In genomic region chr2:185757356-185757755, GRCh38 we compare ENCODE assay signal across 27 cellular contexts. TPM values are rescaled to one million over a fixed set of nuclear protein-coding genes. Genes with fewer than 3 reads are reported as not detected.
DNase-seq lines count a peak whose midpoint lies in the region; ATAC-seq, FAIRE-seq and TF ChIP-seq lines count a peak whose summit lies in the region.
"Had no signal": no experiment of that assay in that cellular context is flagged by ENCODE, and none has a peak within 500 bp of the region (broad histone marks: within the 10 kb centered on the region; RNA-seq: fewer than 3 reads in every experiment).

No MANE protein-coding gene starts in this region.

- H3K18ac ChIP-seq in IMR-90 (ENCODE audit: low read depth, low read length): no peak overlapping the region
- H3K18ac ChIP-seq in mesendoderm (ENCODE audit: low read length): no peak overlapping the region

- no peaks in the 10 kb centered on the region for H4K20me1 ChIP-seq in IMR-90 (ENCODE audit: insufficient read depth, low read length)
- no peaks in the 10 kb centered on the region for H4K20me1 ChIP-seq in GM12878 (ENCODE audit: control insufficient read depth, insufficient read depth)

- H3K4me3 ChIP-seq in IMR-90 (ENCODE audit: insufficient read depth, low read depth, low read length): no peak overlapping the region
- H3K4me3 ChIP-seq in GM12878: no peak overlapping the region
- H3K4me3 ChIP-seq in fibroblast of the aortic adventitia (ENCODE audit: low read depth, low read length): no peak overlapping the region
- H3K4me3 ChIP-seq in tibial artery: no peak overlapping the region
- H3K4me3 ChIP-seq in vagina: no peak overlapping the region
- H3K4me3 ChIP-seq in mesendoderm (ENCODE audit: low read length): no peak overlapping the region
- H3K4me3 ChIP-seq: left ventricle myocardium inferior, neural progenitor cell, right atrium auricular region, SJSA1 had no signal

- no peak overlapping the region for H2BK5ac ChIP-seq in IMR-90 (ENCODE audit: low read depth, low read length, poor library complexity, severe bottlenecking)
- no peak overlapping the region for H2BK5ac ChIP-seq in mesendoderm (ENCODE audit: low read length)

- H3K9ac ChIP-seq in IMR-90 (ENCODE audit: low read depth, low read length) (no peak overlapping the region), GM12878 (ENCODE audit: control insufficient read depth, insufficient read depth, low read length) (no peak overlapping the region), mesendoderm (ENCODE audit: low read length) (no peak overlapping the region)
- H3K9ac ChIP-seq: neural progenitor cell had no signal

- no peak for ATAC-seq in IMR-90 (ENCODE audit: low read depth)
- peak; percentile 60 for ATAC-seq in GM12878

- RAD21 ChIA-PET in GM12878 (lab: Charles Lee; ENCODE audit: unreplicated experiment): no interaction called here

- no peak for TF ChIP-seq POLR2A in IMR-90 (IDR thresholded peaks at IDR 0.05; ENCODE audit: low read depth, low read length)
- TF ChIP-seq POLR2A in GM12878 (IDR thresholded peaks at IDR 0.05; ENCODE audit: low read depth, low read length): no peak
- TF ChIP-seq POLR2A in vagina (IDR thresholded peaks at IDR 0.05): no peak

- no peaks in the 10 kb centered on the region for H3K9me3 ChIP-seq in IMR-90 (ENCODE audit: control insufficient read depth, insufficient read depth, low read length)
- H3K9me3 ChIP-seq in GM12878 (replicated peaks; ENCODE audit: control insufficient read depth, insufficient read depth, low read length): no peaks in the 10 kb centered on the region
- no peaks in the 10 kb centered on the region for H3K9me3 ChIP-seq in tibial artery
- no peaks in the 10 kb centered on the region for H3K9me3 ChIP-seq in vagina
- H3K9me3 ChIP-seq: left ventricle myocardium inferior, right atrium auricular region, SJSA1 had no signal

- H2BK20ac ChIP-seq in IMR-90 (ENCODE audit: low read depth, low read length): no peak overlapping the region

- TF ChIP-seq CTCF in IMR-90 (conservative IDR thresholded peaks at IDR 0.05; ENCODE audit: low read depth, low read length) (no peak), GM12878 (IDR thresholded peaks at IDR 0.05 in 2 of 3, conservative IDR thresholded peaks at IDR 0.05 in 1 of 3; ENCODE audit: control insufficient read depth in 2 of 3, extremely low read depth in 1 of 3, insufficient read depth in 1 of 3, low read depth in 3 of 3, low read length in 3 of 3) (no peak), fibroblast of the aortic adventitia (IDR thresholded peaks at IDR 0.05; ENCODE audit: insufficient read depth, low read length) (no peak), tibial artery (IDR thresholded peaks at IDR 0.05) (no peak), vagina (IDR thresholded peaks at IDR 0.05) (no peak)

- H4K5ac ChIP-seq in IMR-90 (ENCODE audit: low read depth, low read length) (no peak overlapping the region), mesendoderm (ENCODE audit: low read length) (no peak overlapping the region)

- H3K23ac ChIP-seq in IMR-90 (ENCODE audit: low read depth, low read length) (no peak overlapping the region), mesendoderm (ENCODE audit: low read length) (no peak overlapping the region)

- no peak overlapping the region for H3K56ac ChIP-seq in IMR-90 (ENCODE audit: extremely low read depth, insufficient read depth, low read length)
- no peak overlapping the region for H3K56ac ChIP-seq in mesendoderm (ENCODE audit: low read length)

- BruUV-seq in IMR-90 (replicated peaks; lab: Mats Ljungman, UMichigan): no TSS peak
- BruUV-seq in GM12878 (replicated peaks; lab: Mats Ljungman, UMichigan): no TSS peak

- H2AFZ ChIP-seq in IMR-90 (replicated peaks; ENCODE audit: low read length, poor library complexity): no peak overlapping the region
- H2AFZ ChIP-seq in GM12878 (ENCODE audit: control insufficient read depth, low read depth, low read length): no peak overlapping the region
- H2AFZ ChIP-seq: neural progenitor cell had no signal

- H3K79me2 ChIP-seq in GM12878 (ENCODE audit: control insufficient read depth, insufficient read depth, low read length) (no peaks in the 10 kb centered on the region), mesendoderm (ENCODE audit: control insufficient read depth, insufficient read depth, low read length) (no peaks in the 10 kb centered on the region)

- SMC1A ChIA-PET in GM12878 (lab: Charles Lee; ENCODE audit: uncharacterized antibody, unreplicated experiment): no interaction called here

- TF ChIP-seq EP300 in GM12878 (IDR thresholded peaks at IDR 0.05; ENCODE audit: borderline replicate concordance in 1 of 2, control insufficient read depth in 1 of 2, low read depth in 2 of 2, low read length in 2 of 2): no peak

- H3K4me1 ChIP-seq in IMR-90 (ENCODE audit: control insufficient read depth, insufficient read depth, low read length) (no peaks in the 10 kb centered on the region), GM12878 (ENCODE audit: control insufficient read depth, insufficient read depth, low read length) (no peaks in the 10 kb centered on the region), tibial artery (no peaks in the 10 kb centered on the region), vagina (no peaks in the 10 kb centered on the region), mesendoderm (ENCODE audit: control insufficient read depth, low read depth, low read length) (no peaks in the 10 kb centered on the region)
- H3K4me1 ChIP-seq: left ventricle myocardium inferior, neural progenitor cell, right atrium auricular region, SJSA1 had no signal

- H3K14ac ChIP-seq in IMR-90 (replicated peaks; ENCODE audit: low read depth, low read length): no peak overlapping the region

- H4K8ac ChIP-seq in IMR-90 (ENCODE audit: low read depth in 2 of 2, low read length in 2 of 2) (no peak overlapping the region), mesendoderm (ENCODE audit: low read depth, low read length) (no peak overlapping the region)

- H3K4ac ChIP-seq in IMR-90 (ENCODE audit: low read depth, low read length): no peak overlapping the region
- no peak overlapping the region for H3K4ac ChIP-seq in mesendoderm (ENCODE audit: low read depth, low read length)

- no peak for TF ChIP-seq RAD21 in IMR-90 (IDR thresholded peaks at IDR 0.05; ENCODE audit: low read length)
- TF ChIP-seq RAD21 in GM12878 (IDR thresholded peaks at IDR 0.05; ENCODE audit: insufficient read depth, low read depth, low read length): no peak

- no peaks in the 10 kb centered on the region for H3K9me1 ChIP-seq in IMR-90 (ENCODE audit: insufficient read depth, low read length)

- no peak for FAIRE-seq in GM12878 (lab: Jason Lieb, UNC)
- FAIRE-seq: GM12892, islet of Langerhans had no signal

- H3K4me2 ChIP-seq in IMR-90 (ENCODE audit: low read depth, low read length) (no peak overlapping the region), GM12878 (ENCODE audit: control insufficient read depth, insufficient read depth) (no peak overlapping the region), mesendoderm (ENCODE audit: low read length) (no peak overlapping the region)
- H3K4me2 ChIP-seq: neural progenitor cell had no signal

- H2BK120ac ChIP-seq in IMR-90 (ENCODE audit: low read depth, low read length) (no peak overlapping the region), mesendoderm (ENCODE audit: low read depth, low read length) (no peak overlapping the region)

- CTCF ChIA-PET in IMR-90 (lab: Yijun Ruan, JAX): no interaction called here
- CTCF ChIA-PET in GM12878 (lab: Yijun Ruan, JAX): no interaction called here

- POLR2A ChIA-PET in IMR-90 (lab: Charles Lee; ENCODE audit: unreplicated experiment): no interaction called here
- POLR2A ChIA-PET in GM12878 (lab: Charles Lee): interaction anchor here (0.6 kb wide), 1 partner anchor 392 kb away, joined by 6 read pairs; no protein-coding TSS in a partner anchor

- no peak overlapping the region for H3K27ac ChIP-seq in IMR-90 (ENCODE audit: insufficient read depth, low read length)
- H3K27ac ChIP-seq in GM12878 (ENCODE audit: control insufficient read depth, insufficient read depth): no peak overlapping the region
- H3K27ac ChIP-seq in tibial artery: no peak overlapping the region
- H3K27ac ChIP-seq in vagina: no peak overlapping the region
- H3K27ac ChIP-seq in mesendoderm (ENCODE audit: low read depth, low read length): no peak overlapping the region
- H3K27ac ChIP-seq: left ventricle myocardium inferior, neural progenitor cell, right atrium auricular region, RWPE1, SJSA1 had no signal

- H3K79me1 ChIP-seq in IMR-90 (ENCODE audit: low read depth in 1 of 2, low read length in 2 of 2): no peaks in the 10 kb centered on the region
- H3K79me1 ChIP-seq in mesendoderm (ENCODE audit: low read length): no peaks in the 10 kb centered on the region

- no peak overlapping the region for H2AK9ac ChIP-seq in IMR-90 (replicated peaks; ENCODE audit: low read depth, low read length, poor library complexity)

- no peak overlapping the region for H2AK5ac ChIP-seq in IMR-90 (ENCODE audit: low read depth, low read length)
- no peak overlapping the region for H2AK5ac ChIP-seq in mesendoderm (ENCODE audit: low read length)

- H2BK15ac ChIP-seq in IMR-90 (ENCODE audit: low read depth, low read length) (no peak overlapping the region), mesendoderm (replicated peaks; ENCODE audit: low read depth) (no peak overlapping the region)

- H3K27me3 ChIP-seq in IMR-90 (ENCODE audit: control insufficient read depth, insufficient read depth, low read length): no peaks in the 10 kb centered on the region
- no peaks in the 10 kb centered on the region for H3K27me3 ChIP-seq in GM12878 (replicated peaks in 1 of 2; ENCODE audit: control insufficient read depth in 2 of 2, insufficient read depth in 2 of 2, low read length in 1 of 2)
- no peaks in the 10 kb centered on the region for H3K27me3 ChIP-seq in tibial artery
- no peaks in the 10 kb centered on the region for H3K27me3 ChIP-seq in vagina
- no peaks in the 10 kb centered on the region for H3K27me3 ChIP-seq in mesendoderm (ENCODE audit: insufficient read depth, low read length, poor library complexity)
- H3K27me3 ChIP-seq: neural progenitor cell, right atrium auricular region, SJSA1 had no signal

- dilution Hi-C loops in IMR-90 (cut with HindIII; ENCODE audit: low sequenced_read_pairs, unreplicated experiment): no loop called here

- intact Hi-C loops in IMR-90 (cut with micrococcal nuclease) (no loop called here), GM12878 (cut with micrococcal nuclease; ENCODE audit: unreplicated experiment) (no loop called here), tibial artery (cut with DNase I; ENCODE audit: low total_unique reads) (no loop called here), vagina (cut with DNase I) (no loop called here)

- DNase-seq in DMS53 treated with DMSO at 0.1 percent for 48 hours (lab: John Stamatoyannopoulos, UW; ENCODE audit: unreplicated experiment) (peak; percentile 55), IMR-90 (peak; percentile 1), GM12878 (ENCODE audit: low read depth, low spot score) (no peak), fibroblast of the aortic adventitia (ENCODE audit: low read depth) (peak; percentile 4), tibial artery (no peak), vagina (ENCODE audit: extremely low spot score in 2 of 2) (no peak), mesendoderm (no peak), NCI-H2029 (lab: John Stamatoyannopoulos, UW) (no peak)
- DNase-seq: activated CD4-positive, alpha-beta T cell treated with anti-CD3 and anti-CD28 coated beads, Interleukin-2, amount 10 ng/mL, durations not matched to agents 24 days and 14 days; activated T-cell treated with anti-CD3 and anti-CD28 coated beads, Interleukin-2, amount 50 U/mL, for 1 hour; CD8-positive, alpha-beta memory T cell; cerebellar nuclear complex; DMS 273 treated with DMSO at 0.1 percent for 48 hours; glutamatergic neuron; left ventricle myocardium inferior; NCI-H146; NCI-H446 treated with DMSO at 0.1 percent for 48 hours; NCI-H82; T1000; trophoblast cell had no signal

- in situ Hi-C loops in IMR-90 (cut with MboI; ENCODE audit: low sequenced_read_pairs): no loop called here
- in situ Hi-C loops in GM12878 (cut with MboI): no loop called here

- H4K91ac ChIP-seq in IMR-90 (ENCODE audit: insufficient read depth, low read depth, low read length): no peak overlapping the region

- H3K36me3 ChIP-seq in IMR-90 (ENCODE audit: control insufficient read depth, insufficient read depth, low read length) (no peaks in the 10 kb centered on the region), GM12878 (ENCODE audit: control insufficient read depth in 2 of 2, insufficient read depth in 2 of 2, low read length in 1 of 2) (no peaks in the 10 kb centered on the region), tibial artery (no peaks in the 10 kb centered on the region), vagina (no peaks in the 10 kb centered on the region), mesendoderm (ENCODE audit: control insufficient read depth, insufficient read depth, low read length) (no peaks in the 10 kb centered on the region)
- H3K36me3 ChIP-seq: left ventricle myocardium inferior, neural progenitor cell, right atrium auricular region, SJSA1 had no signal

RNA-seq across cellular contexts. Expression of gene FSIP2, which starts 18.8 kb away (rescaled TPM):
- total RNA-seq in IMR-90 (2012; rRNA removed): under 0.01 TPM in 1 of 2 replicates, not detected in the other
- 0.02 TPM in 1 of 2 replicates, not detected in the other for polyA plus RNA-seq in IMR-90 (2012; rRNA removed)
- not detected in 2 replicates for polyA plus RNA-seq in IMR-90 (2012; cell fraction: cytosol; rRNA removed)
- polyA plus RNA-seq in IMR-90 (2012; cell fraction: nucleus; rRNA removed; ENCODE audit: low replicate concordance): 0.02 TPM in 1 of 2 replicates, not detected in the other
- total RNA-seq in GM12878 (2013; cell fraction: nucleolus; rRNA removed): 1.2 and 1.3 TPM in 2 replicates
- total RNA-seq in GM12878 (2014; rRNA removed): 0.34 and 0.38 TPM in 2 replicates
- 0.46 and 1.3 TPM in 2 replicates for total RNA-seq in GM12878 (2014; rRNA removed; fragmentation: Illumina TruSeq; extraction: Trizol)
- total RNA-seq in GM12878 (2021): 0.36 and 0.48 TPM in 2 replicates
- 0.08 TPM for polyA plus RNA-seq in GM12878 (2011; ENCODE audit: low read depth)
- 0.01 and 0.03 TPM in 2 replicates for polyA plus RNA-seq in GM12878 (2011; rRNA removed)
- polyA plus RNA-seq in GM12878 (2011; cell fraction: cytosol; rRNA removed): not detected in 2 replicates
- polyA plus RNA-seq in GM12878 (2011; cell fraction: nucleus; rRNA removed): 0.04 TPM in 1 of 2 replicates, not detected in the other
- 0.18 and 0.22 TPM in 2 replicates for polyA plus RNA-seq in GM12878 (2012)
- polyA plus RNA-seq in GM12878 (2014; fragmentation: Illumina TruSeq; extraction: Trizol): 0.19 and 0.24 TPM in 2 replicates
- under 1 TPM; 0.04 to 0.13 TPM for polyA plus RNA-seq in GM12878 (2014; fragmentation: Nextera tagmentation; extraction: Ambion mirVana)
- 0.10 and 0.48 TPM in 2 replicates for polyA plus RNA-seq in GM12878 (2014; rRNA removed)
- under 1 TPM; 0.05 to 0.14 TPM for polyA plus RNA-seq in GM12878 (2016; fragmentation: Nextera tagmentation; extraction: Ambion mirVana)
- 0.07 and 0.10 TPM in 2 replicates for polyA minus RNA-seq in GM12878 (2011; rRNA and poly(A)+ RNA removed)
- polyA minus RNA-seq in GM12878 (2011; cell fraction: cytosol; rRNA and poly(A)+ RNA removed): not detected in 2 replicates
- 0.38 and 0.48 TPM in 2 replicates for polyA minus RNA-seq in GM12878 (2011; cell fraction: nucleus; rRNA and poly(A)+ RNA removed)
- 0.98 and 1.6 TPM in 2 replicates for total RNA-seq in fibroblast of the aortic adventitia (ENCODE audit: low replicate concordance)
- total RNA-seq in vagina: 1.2 TPM
- polyA plus RNA-seq in mesendoderm (2013, experiment 1 of 2): 0.52 TPM
- 0.27 TPM for polyA plus RNA-seq in mesendoderm (2013, experiment 2 of 2)
- total RNA-seq: activated CD8-positive, alpha-beta memory T cell treated with anti-CD3 and anti-CD28 coated beads for 36 hours; CD8-positive, alpha-beta memory T cell; SJSA1 had no signal
- polyA plus RNA-seq: CD8-positive, alpha-beta memory T cell had no signal

Comparison
In these comparisons a context has a peak if more than half of its experiments do, and no peak if none do; other contexts are left out.
1. DNase-seq: peak in DMS53 treated with DMSO at 0.1 percent for 48 hours (single experiment), IMR-90 (single experiment) and fibroblast of the aortic adventitia (single experiment); none in GM12878 (single experiment), tibial artery (0 of 2), vagina (0 of 2), mesendoderm (single experiment) and NCI-H2029 (single experiment).